ENCODE assay signal across 1 cellular context in the genomic region with DNA sequence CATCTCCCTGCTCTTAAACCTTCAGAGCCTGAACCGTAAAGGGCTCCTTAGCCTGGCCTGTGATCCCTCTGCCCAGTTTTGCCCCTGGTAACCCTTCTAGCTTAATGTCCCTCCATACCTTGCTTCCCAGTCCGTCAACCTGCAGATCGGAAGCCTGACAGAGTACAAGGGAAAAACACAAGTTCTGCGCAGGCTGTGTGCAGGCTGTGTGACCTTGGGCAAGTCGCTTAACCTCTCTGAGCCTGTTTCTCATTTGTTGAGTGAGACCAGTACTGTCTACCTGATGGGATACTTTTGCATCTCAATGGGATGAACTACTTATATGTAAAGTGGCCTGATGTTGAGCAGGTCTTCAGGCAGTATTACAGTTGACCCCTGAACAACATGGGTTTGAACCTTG.
TF ChIP-seq lines count a peak whose summit lies in the region.

No MANE protein-coding gene starts in this region.

TF ChIP-seq in GM23338, 12 proteins besides CTCF, POLR2A, EP300 and RAD21:
- TF ChIP-seq NANOG (IDR thresholded peaks at IDR 0.05; ENCODE audit: borderline replicate concordance) (no peak), EZH2phosphoT487 (IDR thresholded peaks at IDR 0.05; ENCODE audit: unreplicated experiment) (no peak), STAT1 (IDR thresholded peaks at IDR 0.05; ENCODE audit: unreplicated experiment) (no peak), ETS1 (IDR thresholded peaks at IDR 0.05) (no peak), ZNF462 (CRISPR knock-in tag; IDR thresholded peaks at IDR 0.05) (no peak), ZNF331 (CRISPR knock-in tag; IDR thresholded peaks at IDR 0.05; ENCODE audit: low read depth) (no peak), EZH2 (IDR thresholded peaks at IDR 0.05; ENCODE audit: low read depth, unreplicated experiment) (no peak), CREB1 (CRISPR knock-in tag; IDR thresholded peaks at IDR 0.05; ENCODE audit: low read depth) (no peak), POLR2AphosphoS5 (IDR thresholded peaks at IDR 0.05; ENCODE audit: low read depth) (no peak), ZNF114 (CRISPR knock-in tag; IDR thresholded peaks at IDR 0.05) (no peak), JUNB (IDR thresholded peaks at IDR 0.05; ENCODE audit: unreplicated experiment) (no peak)
- TF ChIP-seq, protein P1, sequence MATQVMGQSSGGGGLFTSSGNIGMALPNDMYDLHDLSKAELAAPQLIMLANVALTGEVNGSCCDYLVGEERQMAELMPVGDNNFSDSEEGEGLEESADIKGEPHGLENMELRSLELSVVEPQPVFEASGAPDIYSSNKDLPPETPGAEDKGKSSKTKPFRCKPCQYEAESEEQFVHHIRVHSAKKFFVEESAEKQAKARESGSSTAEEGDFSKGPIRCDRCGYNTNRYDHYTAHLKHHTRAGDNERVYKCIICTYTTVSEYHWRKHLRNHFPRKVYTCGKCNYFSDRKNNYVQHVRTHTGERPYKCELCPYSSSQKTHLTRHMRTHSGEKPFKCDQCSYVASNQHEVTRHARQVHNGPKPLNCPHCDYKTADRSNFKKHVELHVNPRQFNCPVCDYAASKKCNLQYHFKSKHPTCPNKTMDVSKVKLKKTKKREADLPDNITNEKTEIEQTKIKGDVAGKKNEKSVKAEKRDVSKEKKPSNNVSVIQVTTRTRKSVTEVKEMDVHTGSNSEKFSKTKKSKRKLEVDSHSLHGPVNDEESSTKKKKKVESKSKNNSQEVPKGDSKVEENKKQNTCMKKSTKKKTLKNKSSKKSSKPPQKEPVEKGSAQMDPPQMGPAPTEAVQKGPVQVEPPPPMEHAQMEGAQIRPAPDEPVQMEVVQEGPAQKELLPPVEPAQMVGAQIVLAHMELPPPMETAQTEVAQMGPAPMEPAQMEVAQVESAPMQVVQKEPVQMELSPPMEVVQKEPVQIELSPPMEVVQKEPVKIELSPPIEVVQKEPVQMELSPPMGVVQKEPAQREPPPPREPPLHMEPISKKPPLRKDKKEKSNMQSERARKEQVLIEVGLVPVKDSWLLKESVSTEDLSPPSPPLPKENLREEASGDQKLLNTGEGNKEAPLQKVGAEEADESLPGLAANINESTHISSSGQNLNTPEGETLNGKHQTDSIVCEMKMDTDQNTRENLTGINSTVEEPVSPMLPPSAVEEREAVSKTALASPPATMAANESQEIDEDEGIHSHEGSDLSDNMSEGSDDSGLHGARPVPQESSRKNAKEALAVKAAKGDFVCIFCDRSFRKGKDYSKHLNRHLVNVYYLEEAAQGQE (IDR thresholded peaks at IDR 0.05; ENCODE audit: unreplicated experiment) = no peak
TF ChIP-seq in GM23338: peak in this region for 0.
